ENCODE assay signal across 8 cellular contexts in the genomic region with DNA sequence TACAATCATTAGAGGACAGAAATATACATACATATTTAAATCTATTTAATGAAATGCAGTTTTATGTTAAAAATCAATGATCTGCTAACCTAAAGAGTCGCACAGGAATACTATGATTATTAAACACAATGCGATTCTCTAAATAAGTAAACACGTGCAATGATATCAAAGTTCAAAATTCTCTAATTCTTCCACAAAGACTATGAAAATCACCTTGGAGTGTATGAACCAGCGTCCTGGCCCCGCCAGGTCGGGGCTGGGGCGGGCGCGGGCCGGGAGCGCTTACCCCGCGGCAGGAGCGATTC. TPM values are rescaled to one million over a fixed set of nuclear protein-coding genes. Genes with fewer than 3 reads are reported as not detected.
DNase-seq lines count a peak whose midpoint lies in the region; ATAC-seq and TF ChIP-seq lines count a peak whose summit lies in the region.

No MANE protein-coding gene starts in this region.

- H3K36me3 ChIP-seq in OCI-LY7 (ENCODE audit: insufficient read depth, low read length): peaks cover 36% of the 10 kb centered on the region
- no peaks in the 10 kb centered on the region for H3K36me3 ChIP-seq in neutrophil

- H3K4me2 ChIP-seq in OCI-LY7 (ENCODE audit: low read length): peak overlapping the region; percentile 78

- no peak for DNase-seq in CD4-positive, alpha-beta T cell
- DNase-seq in OCI-LY7 (ENCODE audit: low spot score) (no peak), epithelial cell of esophagus (ENCODE audit: low read depth) (no peak), HUDEP-2 (lab: John Stamatoyannopoulos, UW; ENCODE audit: unreplicated experiment in 76 of 76) (no peak), NCI-H526 (lab: John Stamatoyannopoulos, UW) (no peak)

- H3K4me3 ChIP-seq in OCI-LY7 (ENCODE audit: low read depth, low read length, poor library complexity, severe bottlenecking) (peak overlapping the region; percentile 90), epithelial cell of esophagus (ENCODE audit: low read length) (peak overlapping the region; percentile 98), neutrophil (ENCODE audit: low read depth in 1 of 2, low read length in 1 of 2) (peak overlapping the region; percentile 89 to 98)

- no peaks in the 10 kb centered on the region for H3K27me3 ChIP-seq in CD4-positive, alpha-beta T cell (ENCODE audit: control insufficient read depth, insufficient read depth, low read length)
- H3K27me3 ChIP-seq in neutrophil: no peaks in the 10 kb centered on the region

- peaks cover 81% of the 10 kb centered on the region for H3K79me2 ChIP-seq in OCI-LY7 (ENCODE audit: insufficient read depth, low read depth, low read length)

- peak overlapping the region; percentile 93 for H3K27ac Mint-ChIP-seq in CD4-positive, alpha-beta T cell

- no peaks in the 10 kb centered on the region for H3K9me3 Mint-ChIP-seq in CD4-positive, alpha-beta T cell

- BruUV-seq in OCI-LY7 (replicated peaks; lab: Mats Ljungman, UMichigan): no TSS peak

- peak overlapping the region; percentile 62; the same call in 1 of the 2 replicates for H2AFZ ChIP-seq in OCI-LY7 (ENCODE audit: low read length)

- H3K4me1 ChIP-seq in OCI-LY7 (ENCODE audit: insufficient read depth, low read length, poor library complexity, severe bottlenecking) (peaks cover 59% of the 10 kb centered on the region), neutrophil (ENCODE audit: control insufficient read depth in 1 of 2, insufficient read depth in 1 of 2, low read depth in 1 of 2, low read length in 1 of 2) (peaks cover 98 to 99% of the 10 kb centered on the region in 2 experiments)

- no peaks in the 10 kb centered on the region for H3K9me2 ChIP-seq in OCI-LY7 (ENCODE audit: insufficient read depth, low read length)

- H3K36me3 Mint-ChIP-seq in CD4-positive, alpha-beta T cell (ENCODE audit: low read depth): peaks cover 27% of the 10 kb centered on the region

- no peak for TF ChIP-seq CTCF in CD4-positive, alpha-beta T cell (IDR thresholded peaks at IDR 0.05)
- TF ChIP-seq CTCF in OCI-LY7 (conservative IDR thresholded peaks at IDR 0.05; ENCODE audit: low read length): no peak
- TF ChIP-seq CTCF in epithelial cell of esophagus (IDR thresholded peaks at IDR 0.05; ENCODE audit: insufficient read depth, low read depth, low read length, missing control alignments): no peak
- no peak for TF ChIP-seq CTCF in neutrophil (IDR thresholded peaks at IDR 0.05)

- peak overlapping the region; percentile 94 for H3K4me3 Mint-ChIP-seq in CD4-positive, alpha-beta T cell

- H3K9me3 ChIP-seq in CD4-positive, alpha-beta T cell (ENCODE audit: control insufficient read depth, low read length): no peaks in the 10 kb centered on the region
- H3K9me3 ChIP-seq in OCI-LY7 (ENCODE audit: low read length) (peaks cover 3% of the 10 kb centered on the region; the same call in 1 of the 2 replicates), neutrophil (no peaks in the 10 kb centered on the region)

- no peaks in the 10 kb centered on the region for H3K27me3 Mint-ChIP-seq in CD4-positive, alpha-beta T cell

- intact Hi-C loops in CD4-positive, alpha-beta T cell (cut with DNase I, micrococcal nuclease): loop anchor here in 1 of 2 experiments (1.0 to 5.0 kb wide), 3 partner anchors 26 to 678 kb away; partner anchors contain the start of genes CPEB2 and FBXL5
- intact Hi-C loops in OCI-LY7 (cut with micrococcal nuclease; ENCODE audit: unreplicated experiment): loop anchor here (1.0 to 5.0 kb wide), 3 partner anchors 26 to 269 kb away; partner anchors contain the start of genes CD38 and FBXL5

- H4K20me1 ChIP-seq in OCI-LY7 (ENCODE audit: insufficient read depth, low read length): no peaks in the 10 kb centered on the region

- no peak for ATAC-seq in CD4-positive, alpha-beta T cell (ENCODE audit: poor library complexity)
- ATAC-seq in HG03521 (IDR thresholded peaks at IDR 0.05; ENCODE audit: unreplicated experiment) (no peak), HG03442 (IDR thresholded peaks at IDR 0.05; ENCODE audit: unreplicated experiment) (no peak)

- peaks cover 42% of the 10 kb centered on the region for H3K4me1 Mint-ChIP-seq in CD4-positive, alpha-beta T cell (ENCODE audit: low read depth)

- POLR2A ChIA-PET in CD4-positive, alpha-beta T cell (lab: Charles Lee): interaction anchor here (0.7 to 4.2 kb wide), 5 partner anchors 25 to 546 kb away, joined by 3 to 42 read pairs (median 10); partner anchors contain the start of gene FBXL5
- POLR2A ChIA-PET in OCI-LY7 (lab: Charles Lee): interaction anchor here (0.5 to 4.3 kb wide), 7 partner anchors 9 to 171 kb away, joined by 3 to 36 read pairs (median 4); partner anchors contain the start of gene FBXL5

- H3K27ac ChIP-seq in CD4-positive, alpha-beta T cell (ENCODE audit: low read depth, low read length): no peak overlapping the region
- H3K27ac ChIP-seq in OCI-LY7 (ENCODE audit: low read depth, low read length, poor library complexity, severe bottlenecking): peak overlapping the region; percentile 90
- H3K27ac ChIP-seq in neutrophil: peak overlapping the region; percentile 91

- CTCF ChIA-PET in CD4-positive, alpha-beta T cell (lab: Charles Lee): no interaction called here
- CTCF ChIA-PET in OCI-LY7 (lab: Charles Lee; ENCODE audit: unreplicated experiment): no interaction called here

RNA-seq across cellular contexts. Expression of gene FAM200B, which starts 0.6 kb away (rescaled TPM):
- 10 to 100 TPM; 18.5 to 22.1 TPM for total RNA-seq in CD4-positive, alpha-beta T cell
- 11.0 and 11.5 TPM in 2 replicates for total RNA-seq in OCI-LY7 (2014; rRNA removed; shearing (Covaris generic))
- total RNA-seq in OCI-LY7 (2022): 25.0 and 31.7 TPM in 2 replicates

RNA-seq across cellular contexts. Expression of gene BST1, which starts 21.8 kb away (rescaled TPM):
- 1 to 10 TPM; 1.0 to 1.2 TPM for total RNA-seq in CD4-positive, alpha-beta T cell
- total RNA-seq in OCI-LY7 (2014; rRNA removed; shearing (Covaris generic)): 0.50 and 0.67 TPM in 2 replicates
- total RNA-seq in OCI-LY7 (2022): 0.21 TPM in 1 of 2 replicates, not detected in the other

RNA-seq across cellular contexts. Expression of gene FBXL5, which starts 25.9 kb away (rescaled TPM):
- total RNA-seq in CD4-positive, alpha-beta T cell: 10 to 100 TPM; 60.1 to 62.5 TPM
- total RNA-seq in OCI-LY7 (2014; rRNA removed; shearing (Covaris generic)): 73.9 and 102 TPM in 2 replicates
- 43.5 and 50.5 TPM in 2 replicates for total RNA-seq in OCI-LY7 (2022)
